In genomic region chr2:178450574-178451429, GRCh38 we compare ENCODE assay signal across 1 cellular context.
A peak's percentile ranks its signal among the peaks of the same experiment; 100 is the strongest.
TF ChIP-seq lines count a peak whose summit lies in the region.

Gene PJVK (plus strand): TSS chr2:178451378. CDS start chr2:178453410, 2,032 bp downstream.
Gene PRKRA (minus strand): TSS chr2:178451175. CDS start chr2:178451030, 145 bp downstream.

TF ChIP-seq in HepG2, 621 proteins besides CTCF, POLR2A, EP300 and RAD21 (continued from another document and continues in another):
- peak; percentile 57; the same call in 1 of the 2 replicates for TF ChIP-seq ZBTB3 (CRISPR knock-in tag; IDR thresholded peaks at IDR 0.05; ENCODE audit: borderline replicate concordance, low read depth)
- TF ChIP-seq KAT7 (CRISPR knock-in tag; IDR thresholded peaks at IDR 0.05; ENCODE audit: borderline replicate concordance) = peak; percentile 96
- peak; percentile 84 for TF ChIP-seq MEF2D (CRISPR knock-in tag; IDR thresholded peaks at IDR 0.05)
- peak; percentile 92 for TF ChIP-seq ZNF704 (CRISPR knock-in tag; IDR thresholded peaks at IDR 0.05; ENCODE audit: borderline replicate concordance)
- TF ChIP-seq ZFP41 (CRISPR knock-in tag; IDR thresholded peaks at IDR 0.05; ENCODE audit: borderline replicate concordance) = peak; percentile 68; the same call in 1 of the 2 replicates
- TF ChIP-seq ZNF570 (CRISPR knock-in tag; IDR thresholded peaks at IDR 0.05; ENCODE audit: borderline replicate concordance) = peak; percentile 86; the same call in 1 of the 2 replicates
- no peak for TF ChIP-seq SIN3B (IDR thresholded peaks at IDR 0.05; ENCODE audit: low read length)
- peak; percentile 17; the same call in 1 of the 2 replicates for TF ChIP-seq CREM (IDR thresholded peaks at IDR 0.05)
- no peak for TF ChIP-seq CREM (CRISPR knock-in tag; IDR thresholded peaks at IDR 0.05)
- TF ChIP-seq ZC3H13 (CRISPR knock-in tag; IDR thresholded peaks at IDR 0.05) = peak; percentile 77; the same call in 1 of the 2 replicates
- TF ChIP-seq ZNF782 (CRISPR knock-in tag; IDR thresholded peaks at IDR 0.05; ENCODE audit: borderline replicate concordance) = peak; percentile 86
- no peak for TF ChIP-seq ZNF780A (CRISPR knock-in tag; IDR thresholded peaks at IDR 0.05)
- peak; percentile 69; the same call in 1 of the 2 replicates for TF ChIP-seq CENPT (CRISPR knock-in tag; IDR thresholded peaks at IDR 0.05; ENCODE audit: low read depth)
- peak; percentile 74 for TF ChIP-seq TBX3 (IDR thresholded peaks at IDR 0.05; ENCODE audit: borderline replicate concordance)
- peak; percentile 44; the same call in 1 of the 2 replicates for TF ChIP-seq SMAD9 (CRISPR knock-in tag; IDR thresholded peaks at IDR 0.05)
- peak; percentile 96 for TF ChIP-seq DNMT1 (CRISPR knock-in tag; IDR thresholded peaks at IDR 0.05)
- peak; percentile 74 for TF ChIP-seq SP5 (CRISPR knock-in tag; IDR thresholded peaks at IDR 0.05; ENCODE audit: borderline replicate concordance, low read depth)
- TF ChIP-seq ZNF598 (CRISPR knock-in tag; IDR thresholded peaks at IDR 0.05; ENCODE audit: borderline replicate concordance) = peak; percentile 65; the same call in 1 of the 2 replicates
- peak; percentile 89; the same call in 1 of the 2 replicates for TF ChIP-seq ZNF749 (CRISPR knock-in tag; IDR thresholded peaks at IDR 0.05; ENCODE audit: borderline replicate concordance)
- TF ChIP-seq ZNF282 (IDR thresholded peaks at IDR 0.05; ENCODE audit: partially characterized antibody) = no peak
- peak; percentile 91 for TF ChIP-seq AGO2 (optimal IDR thresholded peaks at IDR 0.05; ENCODE audit: low read depth, low read length)
- TF ChIP-seq NR2F6 (IDR thresholded peaks at IDR 0.05) = no peak
- TF ChIP-seq NR2F6 (CRISPR knock-in tag; IDR thresholded peaks at IDR 0.05) = no peak; the same call in 1 of the 2 replicates
- TF ChIP-seq IRF2 (CRISPR knock-in tag; IDR thresholded peaks at IDR 0.05) = peak; percentile 38; the same call in 1 of the 2 replicates
- TF ChIP-seq HNF4A (CRISPR knock-in tag; IDR thresholded peaks at IDR 0.05) = peak; percentile 41; the same call in 1 of the 2 replicates
- TF ChIP-seq ZNF841 (CRISPR knock-in tag; IDR thresholded peaks at IDR 0.05; ENCODE audit: borderline replicate concordance) = 0 out of 2 replicates have a peak, but pooled peaks have one; percentile 65
- peak; percentile 98 for TF ChIP-seq DMAP1 (CRISPR knock-in tag; IDR thresholded peaks at IDR 0.05)
- no peak; the same call in 1 of the 2 replicates for TF ChIP-seq PPARG (CRISPR knock-in tag; conservative IDR thresholded peaks at IDR 0.05)
- TF ChIP-seq ZNF644 (CRISPR knock-in tag; IDR thresholded peaks at IDR 0.05; ENCODE audit: low read depth) = no peak
- no peak for TF ChIP-seq ZNF296 (CRISPR knock-in tag; conservative IDR thresholded peaks at IDR 0.05)
- TF ChIP-seq SP1 (IDR thresholded peaks at IDR 0.05) = peak; percentile 46; the same call in 1 of the 2 replicates
- peak; percentile 90 for TF ChIP-seq SP1 (CRISPR knock-in tag; IDR thresholded peaks at IDR 0.05)
- TF ChIP-seq IKZF1 (IDR thresholded peaks at IDR 0.05) = no peak
- peak; percentile 93 for TF ChIP-seq ZNF333 (CRISPR knock-in tag; IDR thresholded peaks at IDR 0.05; ENCODE audit: borderline replicate concordance)
- peak; percentile 40; the same call in 1 of the 2 replicates for TF ChIP-seq NFKB2 (CRISPR knock-in tag; IDR thresholded peaks at IDR 0.05; ENCODE audit: borderline replicate concordance)
- peak; percentile 18; the same call in 1 of the 2 replicates for TF ChIP-seq ZNF777 (CRISPR knock-in tag; IDR thresholded peaks at IDR 0.05)
- TF ChIP-seq ATF4 (CRISPR knock-in tag; IDR thresholded peaks at IDR 0.05) = peak in 1 of 2 experiments; percentile 63; a peak in 2 of 4 replicates
- TF ChIP-seq ZNF816 (CRISPR knock-in tag; IDR thresholded peaks at IDR 0.05; ENCODE audit: borderline replicate concordance) = no peak; the same call in 1 of the 2 replicates
- TF ChIP-seq TSC22D2 (CRISPR knock-in tag; IDR thresholded peaks at IDR 0.05; ENCODE audit: borderline replicate concordance) = peak; percentile 80; the same call in 1 of the 2 replicates
- peak; percentile 41; the same call in 1 of the 2 replicates for TF ChIP-seq NCOA2 (CRISPR knock-in tag; IDR thresholded peaks at IDR 0.05)
- no peak; the same call in 1 of the 2 replicates for TF ChIP-seq ZNF460 (CRISPR knock-in tag; IDR thresholded peaks at IDR 0.05; ENCODE audit: borderline replicate concordance)
- peak; percentile 74 for TF ChIP-seq ARID5B (CRISPR knock-in tag; IDR thresholded peaks at IDR 0.05)
- peak; percentile 90 for TF ChIP-seq TIGD3 (CRISPR knock-in tag; IDR thresholded peaks at IDR 0.05; ENCODE audit: borderline replicate concordance)
- TF ChIP-seq POLR2AphosphoS2 (IDR thresholded peaks at IDR 0.05; ENCODE audit: low read depth, low read length) = peak; percentile 82; the same call in 1 of the 2 replicates
- TF ChIP-seq SNRNP70 (IDR thresholded peaks at IDR 0.05; ENCODE audit: low read depth, low read length) = no peak
- TF ChIP-seq NBN (conservative IDR thresholded peaks at IDR 0.05) = no peak
- TF ChIP-seq ATM (IDR thresholded peaks at IDR 0.05; ENCODE audit: borderline replicate concordance) = no peak
- peak; percentile 71 for TF ChIP-seq ZBTB25 (CRISPR knock-in tag; IDR thresholded peaks at IDR 0.05)
- TF ChIP-seq CBX2 (IDR thresholded peaks at IDR 0.05; ENCODE audit: low read depth, low read length) = no peak
- peak; percentile 74; the same call in 1 of the 2 replicates for TF ChIP-seq CBX2 (CRISPR knock-in tag; IDR thresholded peaks at IDR 0.05; ENCODE audit: low read depth)
- TF ChIP-seq ISX (CRISPR knock-in tag; conservative IDR thresholded peaks at IDR 0.05) = peak; percentile 13
- TF ChIP-seq ZNF652 (CRISPR knock-in tag; IDR thresholded peaks at IDR 0.05; ENCODE audit: borderline replicate concordance, low read depth) = no peak; the same call in 1 of the 2 replicates
- TF ChIP-seq ZNF503 (CRISPR knock-in tag; IDR thresholded peaks at IDR 0.05) = peak; percentile 73
- no peak for TF ChIP-seq FOXA1 (IDR thresholded peaks at IDR 0.05)
- peak; percentile 53 for TF ChIP-seq FOXA1 (CRISPR knock-in tag; IDR thresholded peaks at IDR 0.05)
- no peak; the same call in 1 of the 2 replicates for TF ChIP-seq SMAD1 (CRISPR knock-in tag; IDR thresholded peaks at IDR 0.05; ENCODE audit: borderline replicate concordance, low read depth)
- TF ChIP-seq NR1H2 (CRISPR knock-in tag; IDR thresholded peaks at IDR 0.05; ENCODE audit: borderline replicate concordance, low read depth) = no peak
- peak; percentile 93; the same call in 1 of the 2 replicates for TF ChIP-seq ZNF414 (CRISPR knock-in tag; IDR thresholded peaks at IDR 0.05)
- TF ChIP-seq ZNF790 (CRISPR knock-in tag; IDR thresholded peaks at IDR 0.05; ENCODE audit: borderline replicate concordance) = peak; percentile 12; the same call in 1 of the 2 replicates
- TF ChIP-seq ZNF766 (CRISPR knock-in tag; IDR thresholded peaks at IDR 0.05; ENCODE audit: borderline replicate concordance) = peak; percentile 57; the same call in 1 of the 2 replicates
- no peak for TF ChIP-seq U2AF2 (IDR thresholded peaks at IDR 0.05; ENCODE audit: low read depth, low read length)
- no peak; the same call in 1 of the 2 replicates for TF ChIP-seq ZNF567 (CRISPR knock-in tag; IDR thresholded peaks at IDR 0.05; ENCODE audit: borderline replicate concordance)
- TF ChIP-seq ZNF800 (CRISPR knock-in tag; IDR thresholded peaks at IDR 0.05) = 0 out of 2 replicates have a peak, but pooled peaks have one; percentile 48
